ENCODE assay signal across 22 cellular contexts in the genomic region with DNA sequence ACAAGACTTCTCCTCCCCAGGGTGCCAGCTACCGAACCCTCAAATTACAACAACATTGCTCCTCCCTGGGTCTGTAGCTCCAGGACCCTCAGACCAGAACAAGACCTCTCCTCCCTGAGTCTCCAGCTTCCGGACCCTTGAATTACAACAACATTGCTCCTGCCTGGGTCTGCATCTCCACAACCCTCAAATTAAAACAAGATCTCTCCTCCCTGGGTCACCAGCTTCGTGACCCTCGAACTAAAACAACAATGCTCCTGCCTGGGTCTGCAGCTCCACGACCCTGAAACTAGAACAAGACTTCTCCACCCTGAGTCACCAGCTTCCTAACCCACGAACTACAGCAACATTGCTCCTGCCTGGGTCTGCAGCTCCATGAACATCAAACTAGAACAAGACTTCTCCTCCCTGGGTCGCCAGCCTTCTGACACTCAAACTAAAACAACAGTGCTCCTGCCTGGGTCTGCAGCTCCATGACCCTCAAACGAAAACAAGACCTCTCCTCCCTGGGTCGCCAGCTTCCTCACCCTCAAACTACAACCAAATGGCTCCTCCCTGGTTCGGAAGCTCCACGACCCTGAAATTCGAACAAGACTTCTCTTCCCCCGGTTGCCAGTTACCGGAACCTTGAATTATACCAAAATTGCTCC.
"Had no signal": no experiment of that assay in that cellular context is flagged by ENCODE, and none has a peak within 500 bp of the region (broad histone marks: within the 10 kb centered on the region; RNA-seq: fewer than 3 reads in every experiment).

No MANE protein-coding gene starts in this region.

- DNase-seq: colonic mucosa; dermis blood vessel endothelial cell; dorsolateral prefrontal cortex; effector CD4-positive, alpha-beta T cell; effector memory CD4-positive, alpha-beta T cell; foreskin keratinocyte; heart left ventricle; hypothalamus; immature natural killer cell; islet precursor cell; kidney; kidney glomerular epithelial cell; left colon; left lung; left ventricle myocardium superior; lower lobe of right lung; mesenchymal stem cell; mucosa of descending colon; naive B cell had no signal

- H3K36me3 Mint-ChIP-seq: immature natural killer cell, mesothelial cell of epicardium, naive B cell had no signal

- H3K9me3 Mint-ChIP-seq: immature natural killer cell, naive B cell had no signal

- H3K4me3 Mint-ChIP-seq: immature natural killer cell, mesothelial cell of epicardium, naive B cell had no signal

- H3K27ac Mint-ChIP-seq: immature natural killer cell, mesothelial cell of epicardium, naive B cell had no signal

- H3K4me1 Mint-ChIP-seq: immature natural killer cell, mesothelial cell of epicardium, naive B cell had no signal

- FAIRE-seq: endothelial cell of umbilical vein, frontal cortex, kidney had no signal
